In the genomic region with DNA sequence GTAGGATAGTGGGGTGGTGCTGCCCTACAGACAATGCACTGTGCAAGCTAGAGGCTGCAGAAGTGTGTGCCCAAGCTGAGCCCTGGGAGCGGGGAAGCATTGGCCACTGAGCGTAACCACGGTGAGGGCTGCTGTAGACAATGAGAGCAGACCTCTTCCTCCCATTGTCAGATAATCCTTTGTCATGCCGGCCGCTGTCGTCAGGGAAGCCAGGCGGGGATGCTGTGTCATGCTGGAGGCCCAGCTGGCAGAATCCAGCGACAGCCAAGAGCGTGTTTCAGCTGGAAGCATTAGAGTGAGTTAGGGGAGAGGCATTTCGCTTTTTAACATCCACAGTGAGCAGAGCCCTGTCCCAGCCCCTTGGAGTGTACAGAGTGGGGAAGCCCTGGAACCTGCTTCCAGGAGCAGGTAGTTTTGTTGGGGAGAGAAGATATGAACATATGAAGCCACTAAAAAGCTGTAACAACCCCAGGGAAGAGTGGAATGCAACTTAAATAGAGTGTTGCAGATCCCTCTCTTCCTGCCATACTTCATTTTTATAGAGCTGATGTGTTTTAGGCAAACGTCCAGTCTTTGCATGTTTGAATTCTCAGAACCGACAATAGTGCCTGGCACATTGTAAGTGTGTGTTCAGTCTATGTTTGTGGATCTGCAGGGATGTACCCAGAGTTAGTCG, we compare ENCODE assay signal across 9 cellular contexts. TPM values are rescaled to one million over a fixed set of nuclear protein-coding genes. Genes with fewer than 3 reads are reported as not detected.
DNase-seq lines count a peak whose midpoint lies in the region; ATAC-seq and TF ChIP-seq lines count a peak whose summit lies in the region.
"Had no signal": no experiment of that assay in that cellular context is flagged by ENCODE, and none has a peak within 500 bp of the region (broad histone marks: within the 10 kb centered on the region; RNA-seq: fewer than 3 reads in every experiment).

No MANE protein-coding gene starts in this region.

- peak overlapping the region; percentile 88 for H3K27ac Mint-ChIP-seq in type B pancreatic cell
- H3K27ac Mint-ChIP-seq: T-helper 1 cell treated with Interleukin-12 subunit alpha and Interleukin-12 subunit beta and Interleukin-4 antibody, amounts not matched to agents 30 μg/mL and 1 μg/mL, for 36 hours had no signal

- peak overlapping the region; percentile 42 for H3K4me3 Mint-ChIP-seq in type B pancreatic cell
- H3K4me3 Mint-ChIP-seq: T-helper 1 cell treated with Interleukin-12 subunit alpha and Interleukin-12 subunit beta and Interleukin-4 antibody, amounts not matched to agents 30 μg/mL and 1 μg/mL, for 36 hours had no signal

- no peak overlapping the region; the same call in 1 of the 2 replicates for H3K4me3 ChIP-seq in AG09309 (ENCODE audit: control insufficient read depth, low read depth, low read length)

- DNase-seq in AG09309 (ENCODE audit: low read depth): peak; percentile 25
- peak; percentile 71 for DNase-seq in NCI-H2107 treated with DMSO at 0.1 percent for 48 hours (lab: John Stamatoyannopoulos, UW; ENCODE audit: unreplicated experiment)
- DNase-seq in cerebellum (ENCODE audit: low spot score): peak; percentile 33
- DNase-seq in type B pancreatic cell (ENCODE audit: extremely low spot score, unreplicated experiment): no peak
- DNase-seq in OCI-M2 (lab: John Stamatoyannopoulos, UW; ENCODE audit: unreplicated experiment): no peak

- TF ChIP-seq CTCF in AG09309 (IDR thresholded peaks at IDR 0.05; ENCODE audit: control insufficient read depth, insufficient read depth, low read depth, low read length, missing control alignments) (no peak), type B pancreatic cell (conservative IDR thresholded peaks at IDR 0.05) (no peak)

- H3K36me3 Mint-ChIP-seq in type B pancreatic cell: peaks cover 6% of the 10 kb centered on the region

- H3K27me3 ChIP-seq in layer of hippocampus (ENCODE audit: control insufficient read depth, insufficient read depth, low read length): no peaks in the 10 kb centered on the region

- ATAC-seq in GM21381 (IDR thresholded peaks at IDR 0.05; ENCODE audit: unreplicated experiment): no peak
- ATAC-seq in GM21528 (IDR thresholded peaks at IDR 0.05; ENCODE audit: low FRiP score, unreplicated experiment): no peak

- peak overlapping the region; percentile 43 for H3K27ac ChIP-seq in layer of hippocampus (ENCODE audit: low read depth, low read length)

- H3K27me3 Mint-ChIP-seq in type B pancreatic cell: no peaks in the 10 kb centered on the region

- H3K9me3 Mint-ChIP-seq in type B pancreatic cell: no peaks in the 10 kb centered on the region
- H3K9me3 Mint-ChIP-seq: T-helper 1 cell treated with Interleukin-12 subunit alpha and Interleukin-12 subunit beta and Interleukin-4 antibody, amounts not matched to agents 30 μg/mL and 1 μg/mL, for 36 hours had no signal

- H3K4me1 Mint-ChIP-seq in type B pancreatic cell (ENCODE audit: unreplicated experiment): peaks cover 68% of the 10 kb centered on the region

RNA-seq across cellular contexts. Expression of a gene that starts 7.0 kb away (rescaled TPM):
- 52.4 TPM for total RNA-seq in cerebellum
- total RNA-seq in type B pancreatic cell (ENCODE audit: low replicate concordance): 37.9 and 48.5 TPM in 2 replicates

Comparison
In these comparisons a context has a peak if more than half of its experiments do, and no peak if none do; other contexts are left out.
1. DNase-seq: peak in AG09309 (single experiment), NCI-H2107 treated with DMSO at 0.1 percent for 48 hours (single experiment) and cerebellum (single experiment); none in type B pancreatic cell (single experiment) and OCI-M2 (single experiment).